Comparison of ENCODE assay signal across 8 cellular contexts in the genomic region with DNA sequence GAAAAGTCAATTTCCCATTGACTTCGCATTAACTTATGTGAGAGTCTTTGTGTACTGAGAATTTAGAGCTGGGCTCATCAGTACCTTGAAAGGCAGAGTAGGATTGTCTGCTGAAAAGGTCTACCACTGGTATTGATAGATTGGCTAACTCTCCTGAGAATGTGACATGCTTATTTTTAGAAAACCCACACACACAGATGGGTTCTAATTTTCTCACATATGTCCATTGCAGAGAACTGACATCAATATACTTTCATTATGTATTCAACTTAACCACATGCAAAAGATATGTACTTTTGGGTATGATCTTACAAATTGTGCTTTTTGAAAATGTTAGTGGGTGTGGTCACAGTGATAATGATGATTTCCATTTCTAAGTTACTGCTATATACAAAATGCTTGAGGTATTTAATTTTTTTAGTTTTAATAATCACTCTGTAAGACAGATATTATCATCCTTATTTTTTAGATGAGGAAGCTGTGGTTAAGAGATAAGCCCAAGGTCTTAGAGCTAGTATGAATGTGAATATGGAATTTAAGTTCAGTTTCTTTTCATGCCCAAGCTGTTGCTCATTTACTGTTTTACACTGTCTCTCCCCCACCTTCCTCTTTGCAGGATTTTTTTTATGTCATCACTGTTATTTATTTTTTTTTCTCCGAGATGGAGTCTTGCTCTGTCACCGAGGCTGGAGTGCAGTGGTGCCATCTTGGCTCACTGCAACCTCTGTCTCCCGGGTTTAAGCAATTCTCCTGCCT. TPM values are rescaled to one million over a fixed set of nuclear protein-coding genes. Genes with fewer than 3 reads are reported as not detected.
DNase-seq lines count a peak whose midpoint lies in the region; ATAC-seq lines count a peak whose summit lies in the region.

No MANE protein-coding gene starts in this region.

- ATAC-seq in GM18858 (IDR thresholded peaks at IDR 0.05; ENCODE audit: unreplicated experiment) (peak; percentile 80), GM21717 (IDR thresholded peaks at IDR 0.05; ENCODE audit: unreplicated experiment) (peak; percentile 82), HG03469 (IDR thresholded peaks at IDR 0.05; ENCODE audit: unreplicated experiment) (peak; percentile 81), sciatic nerve (no peak)
- peak; percentile 21 for ATAC-seq in effector memory CD8-positive, alpha-beta T cell (replicated peaks)

- H3K27me3 Mint-ChIP-seq in effector memory CD8-positive, alpha-beta T cell: no peaks in the 10 kb centered on the region

- no peak overlapping the region for H3K4me3 Mint-ChIP-seq in effector memory CD8-positive, alpha-beta T cell

- peaks cover 4 to 12% of the 10 kb centered on the region in 2 donors for H3K4me1 Mint-ChIP-seq in effector memory CD8-positive, alpha-beta T cell (ENCODE audit: low read depth in 2 of 2)

- DNase-seq in effector memory CD8-positive, alpha-beta T cell: no peak
- DNase-seq in C1 segment of cervical spinal cord (lab: John Stamatoyannopoulos, UW): no peak
- no peak for DNase-seq in retina
- no peak for DNase-seq in NCI-H146 (lab: John Stamatoyannopoulos, UW)
- no peak for DNase-seq in sciatic nerve (ENCODE audit: low spot score)

- H3K36me3 Mint-ChIP-seq in effector memory CD8-positive, alpha-beta T cell (ENCODE audit: insufficient read depth): peaks cover 15% of the 10 kb centered on the region

- intact Hi-C loops in sciatic nerve (cut with DNase I): no loop called here

- peak overlapping the region in 1 of 2 donors; percentile 79 for H3K27ac Mint-ChIP-seq in effector memory CD8-positive, alpha-beta T cell

- no peaks in the 10 kb centered on the region for H3K9me3 Mint-ChIP-seq in effector memory CD8-positive, alpha-beta T cell

RNA-seq across cellular contexts. Expression of gene MAP2K5, which starts 22.3 kb away (rescaled TPM):
- total RNA-seq in sciatic nerve: 25.2 TPM

RNA-seq across cellular contexts. Expression of gene C15orf61, which starts 43.8 kb away (rescaled TPM):
- 4.9 TPM for total RNA-seq in sciatic nerve
